In genomic region chr19:3411636-3412035, GRCh38 we compare ENCODE assay signal across 1 cellular context.
TF ChIP-seq lines count a peak whose summit lies in the region.

No MANE protein-coding gene starts in this region.

TF ChIP-seq in HepG2, 621 proteins besides CTCF, POLR2A, EP300 and RAD21 (continued from another document and continues in another):
- TF ChIP-seq HOMEZ (CRISPR knock-in tag; IDR thresholded peaks at IDR 0.05; ENCODE audit: low read depth) (no peak), TAF15 (IDR thresholded peaks at IDR 0.05; ENCODE audit: low read depth, low read length, poor library complexity, severe bottlenecking) (no peak), KAT8 (CRISPR knock-in tag; IDR thresholded peaks at IDR 0.05) (no peak), HNF4G (IDR thresholded peaks at IDR 0.05; ENCODE audit: borderline replicate concordance, low read depth, low read length) (peak; percentile 62), HNF4G (CRISPR knock-in tag; IDR thresholded peaks at IDR 0.05; ENCODE audit: borderline replicate concordance, low read depth) (no peak), ATF7 (IDR thresholded peaks at IDR 0.05) (no peak), ATF7 (CRISPR knock-in tag; IDR thresholded peaks at IDR 0.05) (0 out of 2 replicates have a peak, but pooled peaks have one; percentile 20), NR2F1 (CRISPR knock-in tag; IDR thresholded peaks at IDR 0.05) (0 out of 4 replicates have a peak, but pooled peaks of 1 of the 2 experiments have one; percentile 47), DR1 (CRISPR knock-in tag; IDR thresholded peaks at IDR 0.05) (no peak), IKZF4 (CRISPR knock-in tag; IDR thresholded peaks at IDR 0.05; ENCODE audit: borderline replicate concordance, low read depth, not compliant biosample characterization) (no peak), ZSCAN29 (CRISPR knock-in tag; conservative IDR thresholded peaks at IDR 0.05) (0 out of 2 replicates have a peak, but pooled peaks have one; percentile 25), HNRNPLL (IDR thresholded peaks at IDR 0.05; ENCODE audit: low read depth, low read length, poor library complexity, severe bottlenecking) (no peak), POLR2AphosphoS5 (IDR thresholded peaks at IDR 0.05; ENCODE audit: low read depth, low read length) (no peak), FOSL2 (CRISPR knock-in tag; IDR thresholded peaks at IDR 0.05) (peak; percentile 64), ELF4 (CRISPR knock-in tag; IDR thresholded peaks at IDR 0.05; ENCODE audit: borderline replicate concordance) (no peak), RELA (CRISPR knock-in tag; IDR thresholded peaks at IDR 0.05) (no peak), ISX (CRISPR knock-in tag; conservative IDR thresholded peaks at IDR 0.05) (no peak), JUN (CRISPR knock-in tag; IDR thresholded peaks at IDR 0.05) (no peak), ZNF121 (CRISPR knock-in tag; IDR thresholded peaks at IDR 0.05) (no peak), CEBPB (IDR thresholded peaks at IDR 0.05; ENCODE audit: borderline replicate concordance, low read depth, low read length) (peak; percentile 83), ZNF343 (CRISPR knock-in tag; IDR thresholded peaks at IDR 0.05) (no peak), ZNF264 (CRISPR knock-in tag; IDR thresholded peaks at IDR 0.05) (0 out of 2 replicates have a peak, but pooled peaks have one; percentile 30), ZNF800 (CRISPR knock-in tag; IDR thresholded peaks at IDR 0.05) (no peak), NCOR1 (IDR thresholded peaks at IDR 0.05; ENCODE audit: borderline replicate concordance, low read length) (no peak), ZNF576 (CRISPR knock-in tag; IDR thresholded peaks at IDR 0.05) (no peak), GLI4 (CRISPR knock-in tag; IDR thresholded peaks at IDR 0.05; ENCODE audit: borderline replicate concordance) (no peak), IRF2 (CRISPR knock-in tag; IDR thresholded peaks at IDR 0.05) (0 out of 2 replicates have a peak, but pooled peaks have one; percentile 38), SMYD3 (CRISPR knock-in tag; IDR thresholded peaks at IDR 0.05) (no peak), REL (CRISPR knock-in tag; conservative IDR thresholded peaks at IDR 0.05) (no peak), ZFP36L1 (CRISPR knock-in tag; IDR thresholded peaks at IDR 0.05) (no peak), STAG1 (CRISPR knock-in tag; IDR thresholded peaks at IDR 0.05) (peak; percentile 13; the same call in 1 of the 2 replicates), NR2C2 (CRISPR knock-in tag; IDR thresholded peaks at IDR 0.05; ENCODE audit: borderline replicate concordance) (peak; percentile 69; the same call in 1 of the 2 replicates), ZSCAN12 (CRISPR knock-in tag; IDR thresholded peaks at IDR 0.05) (no peak), ZNF891 (CRISPR knock-in tag; IDR thresholded peaks at IDR 0.05) (no peak), NFYB (CRISPR knock-in tag; IDR thresholded peaks at IDR 0.05) (no peak), ERF (CRISPR knock-in tag; IDR thresholded peaks at IDR 0.05) (peak; percentile 46; the same call in 1 of the 2 replicates), ZNF879 (CRISPR knock-in tag; IDR thresholded peaks at IDR 0.05) (no peak), ZC3H13 (CRISPR knock-in tag; IDR thresholded peaks at IDR 0.05) (no peak), ZIK1 (CRISPR knock-in tag; IDR thresholded peaks at IDR 0.05; ENCODE audit: borderline replicate concordance, low read depth) (no peak), PRPF4 (IDR thresholded peaks at IDR 0.05; ENCODE audit: low read depth, low read length, poor library complexity, severe bottlenecking) (no peak), ELK4 (CRISPR knock-in tag; IDR thresholded peaks at IDR 0.05; ENCODE audit: borderline replicate concordance) (no peak), HOXA9 (CRISPR knock-in tag; IDR thresholded peaks at IDR 0.05; ENCODE audit: borderline replicate concordance) (no peak), ZNF782 (CRISPR knock-in tag; IDR thresholded peaks at IDR 0.05; ENCODE audit: borderline replicate concordance) (no peak), SRSF9 (IDR thresholded peaks at IDR 0.05; ENCODE audit: borderline replicate concordance, insufficient read depth, low read depth, low read length, poor library complexity, severe bottlenecking) (no peak), TEAD2 (CRISPR knock-in tag; IDR thresholded peaks at IDR 0.05) (no peak), ZKSCAN8 (CRISPR knock-in tag; IDR thresholded peaks at IDR 0.05; ENCODE audit: borderline replicate concordance) (peak; percentile 59; the same call in 1 of the 2 replicates), PRMT3 (CRISPR knock-in tag; IDR thresholded peaks at IDR 0.05; ENCODE audit: borderline replicate concordance, low read depth) (no peak), PLSCR1 (CRISPR knock-in tag; IDR thresholded peaks at IDR 0.05; ENCODE audit: borderline replicate concordance) (no peak)
- TF ChIP-seq, protein P1, sequence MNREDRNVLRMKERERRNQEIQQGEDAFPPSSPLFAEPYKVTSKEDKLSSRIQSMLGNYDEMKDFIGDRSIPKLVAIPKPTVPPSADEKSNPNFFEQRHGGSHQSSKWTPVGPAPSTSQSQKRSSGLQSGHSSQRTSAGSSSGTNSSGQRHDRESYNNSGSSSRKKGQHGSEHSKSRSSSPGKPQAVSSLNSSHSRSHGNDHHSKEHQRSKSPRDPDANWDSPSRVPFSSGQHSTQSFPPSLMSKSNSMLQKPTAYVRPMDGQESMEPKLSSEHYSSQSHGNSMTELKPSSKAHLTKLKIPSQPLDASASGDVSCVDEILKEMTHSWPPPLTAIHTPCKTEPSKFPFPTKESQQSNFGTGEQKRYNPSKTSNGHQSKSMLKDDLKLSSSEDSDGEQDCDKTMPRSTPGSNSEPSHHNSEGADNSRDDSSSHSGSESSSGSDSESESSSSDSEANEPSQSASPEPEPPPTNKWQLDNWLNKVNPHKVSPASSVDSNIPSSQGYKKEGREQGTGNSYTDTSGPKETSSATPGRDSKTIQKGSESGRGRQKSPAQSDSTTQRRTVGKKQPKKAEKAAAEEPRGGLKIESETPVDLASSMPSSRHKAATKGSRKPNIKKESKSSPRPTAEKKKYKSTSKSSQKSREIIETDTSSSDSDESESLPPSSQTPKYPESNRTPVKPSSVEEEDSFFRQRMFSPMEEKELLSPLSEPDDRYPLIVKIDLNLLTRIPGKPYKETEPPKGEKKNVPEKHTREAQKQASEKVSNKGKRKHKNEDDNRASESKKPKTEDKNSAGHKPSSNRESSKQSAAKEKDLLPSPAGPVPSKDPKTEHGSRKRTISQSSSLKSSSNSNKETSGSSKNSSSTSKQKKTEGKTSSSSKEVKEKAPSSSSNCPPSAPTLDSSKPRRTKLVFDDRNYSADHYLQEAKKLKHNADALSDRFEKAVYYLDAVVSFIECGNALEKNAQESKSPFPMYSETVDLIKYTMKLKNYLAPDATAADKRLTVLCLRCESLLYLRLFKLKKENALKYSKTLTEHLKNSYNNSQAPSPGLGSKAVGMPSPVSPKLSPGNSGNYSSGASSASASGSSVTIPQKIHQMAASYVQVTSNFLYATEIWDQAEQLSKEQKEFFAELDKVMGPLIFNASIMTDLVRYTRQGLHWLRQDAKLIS (CRISPR knock-in tag; IDR thresholded peaks at IDR 0.05) = no peak
- TF ChIP-seq, protein P2, sequence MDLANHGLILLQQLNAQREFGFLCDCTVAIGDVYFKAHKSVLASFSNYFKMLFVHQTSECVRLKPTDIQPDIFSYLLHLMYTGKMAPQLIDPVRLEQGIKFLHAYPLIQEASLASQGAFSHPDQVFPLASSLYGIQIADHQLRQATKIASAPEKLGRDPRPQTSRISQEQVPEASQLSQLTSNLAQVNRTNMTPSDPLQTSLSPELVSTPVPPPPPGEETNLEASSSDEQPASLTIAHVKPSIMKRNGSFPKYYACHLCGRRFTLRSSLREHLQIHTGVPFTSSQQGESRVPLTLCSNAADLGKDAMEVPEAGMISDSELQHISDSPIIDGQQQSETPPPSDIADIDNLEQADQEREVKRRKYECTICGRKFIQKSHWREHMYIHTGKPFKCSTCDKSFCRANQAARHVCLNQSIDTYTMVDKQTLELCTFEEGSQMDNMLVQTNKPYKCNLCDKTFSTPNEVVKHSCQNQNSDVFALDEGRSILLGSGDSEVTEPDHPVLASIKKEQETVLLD (CRISPR knock-in tag; IDR thresholded peaks at IDR 0.05; ENCODE audit: low read depth) = no peak
- TF ChIP-seq, protein P3, sequence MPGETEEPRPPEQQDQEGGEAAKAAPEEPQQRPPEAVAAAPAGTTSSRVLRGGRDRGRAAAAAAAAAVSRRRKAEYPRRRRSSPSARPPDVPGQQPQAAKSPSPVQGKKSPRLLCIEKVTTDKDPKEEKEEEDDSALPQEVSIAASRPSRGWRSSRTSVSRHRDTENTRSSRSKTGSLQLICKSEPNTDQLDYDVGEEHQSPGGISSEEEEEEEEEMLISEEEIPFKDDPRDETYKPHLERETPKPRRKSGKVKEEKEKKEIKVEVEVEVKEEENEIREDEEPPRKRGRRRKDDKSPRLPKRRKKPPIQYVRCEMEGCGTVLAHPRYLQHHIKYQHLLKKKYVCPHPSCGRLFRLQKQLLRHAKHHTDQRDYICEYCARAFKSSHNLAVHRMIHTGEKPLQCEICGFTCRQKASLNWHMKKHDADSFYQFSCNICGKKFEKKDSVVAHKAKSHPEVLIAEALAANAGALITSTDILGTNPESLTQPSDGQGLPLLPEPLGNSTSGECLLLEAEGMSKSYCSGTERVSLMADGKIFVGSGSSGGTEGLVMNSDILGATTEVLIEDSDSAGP (CRISPR knock-in tag; IDR thresholded peaks at IDR 0.05; ENCODE audit: borderline replicate concordance) = peak; percentile 45; the same call in 1 of the 2 replicates
- TF ChIP-seq, protein P4, sequence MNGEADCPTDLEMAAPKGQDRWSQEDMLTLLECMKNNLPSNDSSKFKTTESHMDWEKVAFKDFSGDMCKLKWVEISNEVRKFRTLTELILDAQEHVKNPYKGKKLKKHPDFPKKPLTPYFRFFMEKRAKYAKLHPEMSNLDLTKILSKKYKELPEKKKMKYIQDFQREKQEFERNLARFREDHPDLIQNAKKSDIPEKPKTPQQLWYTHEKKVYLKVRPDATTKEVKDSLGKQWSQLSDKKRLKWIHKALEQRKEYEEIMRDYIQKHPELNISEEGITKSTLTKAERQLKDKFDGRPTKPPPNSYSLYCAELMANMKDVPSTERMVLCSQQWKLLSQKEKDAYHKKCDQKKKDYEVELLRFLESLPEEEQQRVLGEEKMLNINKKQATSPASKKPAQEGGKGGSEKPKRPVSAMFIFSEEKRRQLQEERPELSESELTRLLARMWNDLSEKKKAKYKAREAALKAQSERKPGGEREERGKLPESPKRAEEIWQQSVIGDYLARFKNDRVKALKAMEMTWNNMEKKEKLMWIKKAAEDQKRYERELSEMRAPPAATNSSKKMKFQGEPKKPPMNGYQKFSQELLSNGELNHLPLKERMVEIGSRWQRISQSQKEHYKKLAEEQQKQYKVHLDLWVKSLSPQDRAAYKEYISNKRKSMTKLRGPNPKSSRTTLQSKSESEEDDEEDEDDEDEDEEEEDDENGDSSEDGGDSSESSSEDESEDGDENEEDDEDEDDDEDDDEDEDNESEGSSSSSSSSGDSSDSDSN (CRISPR knock-in tag; IDR thresholded peaks at IDR 0.05) = 0 out of 2 replicates have a peak, but pooled peaks have one; percentile 20
- TF ChIP-seq, protein P5, sequence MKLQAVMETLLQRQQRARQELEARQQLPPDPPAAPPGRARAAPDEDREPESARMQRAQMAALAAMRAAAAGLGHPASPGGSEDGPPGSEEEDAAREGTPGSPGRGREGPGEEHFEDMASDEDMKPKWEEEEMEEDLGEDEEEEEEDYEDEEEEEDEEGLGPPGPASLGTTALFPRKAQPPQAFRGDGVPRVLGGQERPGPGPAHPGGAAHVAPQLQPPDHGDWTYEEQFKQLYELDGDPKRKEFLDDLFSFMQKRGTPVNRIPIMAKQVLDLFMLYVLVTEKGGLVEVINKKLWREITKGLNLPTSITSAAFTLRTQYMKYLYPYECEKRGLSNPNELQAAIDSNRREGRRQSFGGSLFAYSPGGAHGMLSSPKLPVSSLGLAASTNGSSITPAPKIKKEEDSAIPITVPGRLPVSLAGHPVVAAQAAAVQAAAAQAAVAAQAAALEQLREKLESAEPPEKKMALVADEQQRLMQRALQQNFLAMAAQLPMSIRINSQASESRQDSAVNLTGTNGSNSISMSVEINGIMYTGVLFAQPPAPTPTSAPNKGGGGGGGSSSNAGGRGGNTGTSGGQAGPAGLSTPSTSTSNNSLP (IDR thresholded peaks at IDR 0.05; ENCODE audit: low read depth, low read length) = no peak
